In the genomic region with DNA sequence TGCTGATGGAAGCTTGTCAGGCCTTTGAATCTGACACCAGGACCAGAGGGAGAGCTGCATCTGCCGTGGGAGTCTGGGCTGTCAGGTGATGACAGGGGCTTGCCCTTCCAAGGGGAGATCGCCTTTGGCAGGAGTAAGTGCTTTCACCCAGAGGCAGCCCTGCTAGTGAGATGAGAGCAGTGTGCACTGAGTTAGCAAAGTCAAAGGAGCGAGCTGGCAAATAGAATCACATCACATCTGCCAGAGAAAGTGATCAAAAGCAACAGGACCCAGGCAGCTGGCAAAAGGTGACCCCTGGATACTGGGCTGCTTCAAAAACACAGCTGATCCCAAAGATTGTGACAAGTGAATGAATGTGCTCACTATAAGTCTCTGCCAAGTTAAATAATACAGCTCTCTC, we compare ENCODE assay signal across 30 cellular contexts. TPM values are rescaled to one million over a fixed set of nuclear protein-coding genes. Genes with fewer than 3 reads are reported as not detected.
"Had no signal": no experiment of that assay in that cellular context is flagged by ENCODE, and none has a peak within 500 bp of the region (broad histone marks: within the 10 kb centered on the region; RNA-seq: fewer than 3 reads in every experiment).

No MANE protein-coding gene starts in this region.

- H3K4me1 ChIP-seq: breast epithelium, pancreas, prostate gland, sigmoid colon, tibial artery, upper lobe of right lung had no signal

- H3K27ac ChIP-seq: breast epithelium, pancreas, prostate gland, sigmoid colon, tibial artery, upper lobe of right lung had no signal

- FAIRE-seq: keratinocyte, pancreas, small intestine had no signal

- DNase-seq: activated CD4-positive, alpha-beta T cell treated with anti-CD3 and anti-CD28 coated beads for 36 hours; activated CD4-positive, CD25-positive, alpha-beta regulatory T cell; activated CD8-positive, alpha-beta memory T cell treated with anti-CD3 and anti-CD28 coated beads, Interleukin-2, amount 10 ng/mL, durations not matched to agents 7 days and 5 days; activated CD8-positive, alpha-beta T cell treated with anti-CD3 and anti-CD28 coated beads, Interleukin-2, amount 10 ng/mL, durations not matched to agents 7 days and 5 days; activated T-cell treated with anti-CD3 and anti-CD28 coated beads, Interleukin-2, amount 50 U/mL, for 48 hours; endodermal cell; foreskin fibroblast; hippocampal formation; left cardiac atrium; naive B cell; nephron progenitor cell; pancreas; sigmoid colon; small intestine; stimulated activated CD4-positive, alpha-beta T cell treated with anti-CD3 and anti-CD28 coated beads, Interleukin-4, amount 100 ng/mL, for 24 hours; stimulated activated naive CD8-positive, alpha-beta T cell treated with anti-CD3 and anti-CD28 coated beads, Interleukin-15, amount 100 ng/mL, for 72 hours; substantia nigra; tibial artery; upper lobe of right lung had no signal

- H3K9me3 ChIP-seq: breast epithelium, pancreas, prostate gland, sigmoid colon, tibial artery, upper lobe of right lung had no signal

- H3K4me3 ChIP-seq: breast epithelium, pancreas, prostate gland, sigmoid colon, tibial artery, upper lobe of right lung had no signal

- H3K4me3 Mint-ChIP-seq: activated CD4-positive, alpha-beta T cell treated with anti-CD3 and anti-CD28 coated beads for 36 hours; activated CD8-positive, alpha-beta memory T cell treated with anti-CD3 and anti-CD28 coated beads, Interleukin-2, amount 10 ng/mL, durations not matched to agents 7 days and 5 days; activated CD8-positive, alpha-beta T cell treated with anti-CD3 and anti-CD28 coated beads, Interleukin-2, amount 10 ng/mL, durations not matched to agents 7 days and 5 days; central memory CD8-positive, alpha-beta T cell; dendritic cell treated with granulocyte-macrophage colony-stimulating factor and Interleukin-4, amounts not matched to agents 40 ng/mL and 50 ng/mL, for 4 days; endodermal cell; mesothelial cell of epicardium; naive B cell; nephron progenitor cell; stimulated activated effector memory CD8-positive, alpha-beta T cell treated with anti-CD3 and anti-CD28 coated beads, Interleukin-12 subunit alpha, Interleukin-12 subunit beta, amount 100 ng/mL, for 72 hours; stimulated activated naive CD8-positive, alpha-beta T cell treated with anti-CD3 and anti-CD28 coated beads, Interleukin-15, amount 100 ng/mL, for 72 hours had no signal

- ATAC-seq: activated CD4-positive, alpha-beta T cell treated with anti-CD3 and anti-CD28 coated beads for 36 hours; activated CD8-positive, alpha-beta memory T cell treated with anti-CD3 and anti-CD28 coated beads, Interleukin-2, amount 10 ng/mL, durations not matched to agents 7 days and 5 days; activated CD8-positive, alpha-beta T cell treated with anti-CD3 and anti-CD28 coated beads, Interleukin-2, amount 10 ng/mL, durations not matched to agents 7 days and 5 days; activated naive CD4-positive, alpha-beta T cell treated with anti-CD3 and anti-CD28 coated beads, Interleukin-2, amount 50 U/mL, for 72 hours; esophagus mucosa; pancreas; stimulated activated effector memory CD8-positive, alpha-beta T cell treated with anti-CD3 and anti-CD28 coated beads, Interleukin-12 subunit alpha, Interleukin-12 subunit beta, amount 100 ng/mL, for 72 hours; stimulated activated naive CD8-positive, alpha-beta T cell treated with anti-CD3 and anti-CD28 coated beads, Interleukin-15, amount 100 ng/mL, for 72 hours; upper lobe of right lung had no signal

- H3K27me3 Mint-ChIP-seq: central memory CD8-positive, alpha-beta T cell; stimulated activated naive CD8-positive, alpha-beta T cell treated with anti-CD3 and anti-CD28 coated beads, Interleukin-15, amount 100 ng/mL, for 72 hours had no signal

- H3K9me3 Mint-ChIP-seq: activated naive CD4-positive, alpha-beta T cell treated with anti-CD3 and anti-CD28 coated beads, Interleukin-2, amount 50 U/mL, for 72 hours; activated T-helper 2 cell treated with anti-CD3 and anti-CD28 coated beads, Interferon-gamma antibody, Interleukin-2, Interleukin-4, amounts not matched to agents 10 μg/mL and 5 μg/mL and 100 μg/mL, durations not matched to agents 14 hours and 24 hours and 36 hours; dendritic cell treated with granulocyte-macrophage colony-stimulating factor and Interleukin-4, amounts not matched to agents 40 ng/mL and 50 ng/mL, for 4 days; endodermal cell; mesothelial cell of epicardium; nephron progenitor cell had no signal

- H3K36me3 Mint-ChIP-seq: activated CD8-positive, alpha-beta memory T cell treated with anti-CD3 and anti-CD28 coated beads, Interleukin-2, amount 10 ng/mL, durations not matched to agents 7 days and 5 days; activated naive CD4-positive, alpha-beta T cell treated with anti-CD3 and anti-CD28 coated beads, Interleukin-2, amount 50 U/mL, for 72 hours; mesothelial cell of epicardium; naive B cell; stimulated activated effector memory CD8-positive, alpha-beta T cell treated with anti-CD3 and anti-CD28 coated beads, Interleukin-12 subunit alpha, Interleukin-12 subunit beta, amount 100 ng/mL, for 72 hours had no signal

- H3K27me3 ChIP-seq: breast epithelium, sigmoid colon, tibial artery had no signal

- H3K36me3 ChIP-seq: breast epithelium, pancreas, prostate gland, sigmoid colon, tibial artery, upper lobe of right lung had no signal

- H3K27ac Mint-ChIP-seq: activated CD4-positive, alpha-beta T cell treated with anti-CD3 and anti-CD28 coated beads for 36 hours; activated CD8-positive, alpha-beta memory T cell treated with anti-CD3 and anti-CD28 coated beads, Interleukin-2, amount 10 ng/mL, durations not matched to agents 7 days and 5 days; activated CD8-positive, alpha-beta T cell treated with anti-CD3 and anti-CD28 coated beads, Interleukin-2, amount 10 ng/mL, durations not matched to agents 7 days and 5 days; activated naive CD4-positive, alpha-beta T cell treated with anti-CD3 and anti-CD28 coated beads, Interleukin-2, amount 50 U/mL, for 72 hours; activated T-helper 2 cell treated with anti-CD3 and anti-CD28 coated beads, Interferon-gamma antibody, Interleukin-2, Interleukin-4, amounts not matched to agents 10 μg/mL and 5 μg/mL and 100 μg/mL, durations not matched to agents 14 hours and 24 hours and 36 hours; dendritic cell treated with granulocyte-macrophage colony-stimulating factor and Interleukin-4, amounts not matched to agents 40 ng/mL and 50 ng/mL, for 4 days; endodermal cell; mesothelial cell of epicardium; nephron progenitor cell; stimulated activated effector memory CD8-positive, alpha-beta T cell treated with anti-CD3 and anti-CD28 coated beads, Interleukin-12 subunit alpha, Interleukin-12 subunit beta, amount 100 ng/mL, for 72 hours; stimulated activated naive CD8-positive, alpha-beta T cell treated with anti-CD3 and anti-CD28 coated beads, Interleukin-15, amount 100 ng/mL, for 72 hours had no signal

- H3K4me1 Mint-ChIP-seq: activated CD4-positive, alpha-beta T cell treated with anti-CD3 and anti-CD28 coated beads for 36 hours; activated CD8-positive, alpha-beta memory T cell treated with anti-CD3 and anti-CD28 coated beads, Interleukin-2, amount 10 ng/mL, durations not matched to agents 7 days and 5 days; central memory CD8-positive, alpha-beta T cell; mesothelial cell of epicardium; naive B cell; stimulated activated effector memory CD8-positive, alpha-beta T cell treated with anti-CD3 and anti-CD28 coated beads, Interleukin-12 subunit alpha, Interleukin-12 subunit beta, amount 100 ng/mL, for 72 hours; stimulated activated naive CD8-positive, alpha-beta T cell treated with anti-CD3 and anti-CD28 coated beads, Interleukin-15, amount 100 ng/mL, for 72 hours had no signal

RNA-seq across cellular contexts. Expression of a gene that starts 36.1 kb away (rescaled TPM):
- total RNA-seq: activated CD4-positive, alpha-beta T cell treated with anti-CD3 and anti-CD28 coated beads for 36 hours; activated CD8-positive, alpha-beta memory T cell treated with anti-CD3 and anti-CD28 coated beads, Interleukin-2, amount 10 ng/mL, durations not matched to agents 7 days and 5 days; activated CD8-positive, alpha-beta T cell treated with anti-CD3 and anti-CD28 coated beads, Interleukin-2, amount 10 ng/mL, durations not matched to agents 7 days and 5 days; activated naive CD4-positive, alpha-beta T cell treated with anti-CD3 and anti-CD28 coated beads, Interleukin-2, amount 50 U/mL, for 72 hours; activated T-helper 2 cell treated with anti-CD3 and anti-CD28 coated beads, Interferon-gamma antibody, Interleukin-2, Interleukin-4, amounts not matched to agents 10 μg/mL and 5 μg/mL and 100 μg/mL, durations not matched to agents 14 hours and 24 hours and 36 hours; breast epithelium; endodermal cell; esophagus mucosa; left cardiac atrium; lower leg skin; mesothelial cell of epicardium; pancreas; prostate gland; sigmoid colon; upper lobe of right lung had no signal
- polyA plus RNA-seq: keratinocyte, pancreas, sigmoid colon, small intestine had no signal
